ENCODE assay signal across 1 cellular context in genomic region chr10:93451244-93451947, GRCh38.
TF ChIP-seq lines count a peak whose summit lies in the region.

No MANE protein-coding gene starts in this region.

TF ChIP-seq in IMR-90, 13 proteins besides CTCF, POLR2A, EP300 and RAD21:
- no peak for TF ChIP-seq ELK1 (IDR thresholded peaks at IDR 0.05; ENCODE audit: borderline replicate concordance, low read depth, low read length)
- no peak for TF ChIP-seq SMC3 (IDR thresholded peaks at IDR 0.05; ENCODE audit: low read depth, low read length)
- TF ChIP-seq RCOR1 (IDR thresholded peaks at IDR 0.05; ENCODE audit: insufficient replicate concordance, low read length) = no peak
- TF ChIP-seq FOS (IDR thresholded peaks at IDR 0.05; ENCODE audit: low read depth, low read length) = no peak
- TF ChIP-seq CHD1 (IDR thresholded peaks at IDR 0.05; ENCODE audit: low read depth, low read length) = no peak
TF ChIP-seq in IMR-90: peak in this region for 0.
